28 cellular contexts compared by ENCODE assay signal in the genomic region with DNA sequence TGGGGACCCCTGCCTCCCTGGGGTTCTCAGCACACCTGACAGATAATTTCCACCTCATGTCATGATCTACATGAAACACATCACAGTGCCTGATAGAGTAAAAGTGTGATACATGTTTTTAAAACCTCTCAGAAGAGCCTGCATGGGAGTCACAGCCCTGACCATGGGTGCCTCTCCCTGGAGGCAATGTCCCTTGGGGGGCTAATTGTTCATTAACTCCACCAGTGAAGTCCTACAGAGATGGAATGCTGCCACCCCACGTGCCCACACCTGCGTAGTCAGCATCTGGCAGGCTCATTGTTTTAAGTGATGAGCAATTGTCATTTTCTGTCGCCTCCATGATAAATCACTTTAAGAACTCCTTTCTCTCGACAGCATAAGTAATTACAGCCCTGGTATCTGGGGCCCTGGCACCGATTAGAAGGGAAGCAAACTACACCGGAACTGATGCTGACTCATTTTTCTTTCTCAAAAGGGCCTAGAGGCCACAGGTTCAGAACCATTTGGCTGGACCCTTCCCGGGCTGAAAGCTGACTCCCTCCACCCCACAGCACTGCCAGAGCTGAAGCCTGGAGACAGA.
"Had no signal": no experiment of that assay in that cellular context is flagged by ENCODE, and none has a peak within 500 bp of the region (broad histone marks: within the 10 kb centered on the region; RNA-seq: fewer than 3 reads in every experiment).

No MANE protein-coding gene starts in this region.

- ATAC-seq: activated CD4-positive, CD25-positive, alpha-beta regulatory T cell treated with anti-CD3 and anti-CD28 coated beads, Interleukin-2, amount 50 U/mL, for 24 hours; body of pancreas; heart right ventricle; sciatic nerve; stimulated activated effector memory CD8-positive, alpha-beta T cell treated with anti-CD3 and anti-CD28 coated beads, Interleukin-12 subunit alpha, Interleukin-12 subunit beta, amount 100 ng/mL, for 72 hours had no signal

- H3K36me3 ChIP-seq: adrenal gland, esophagus squamous epithelium, heart right ventricle, neutrophil, thoracic aorta, WERI-Rb-1 had no signal

- H3K27ac ChIP-seq: adrenal gland, body of pancreas, epithelial cell of prostate, esophagus squamous epithelium, heart right ventricle, neutrophil, skin epidermis, thoracic aorta, WERI-Rb-1 had no signal

- DNase-seq: activated CD4-positive, alpha-beta T cell treated with anti-CD3 and anti-CD28 coated beads for 48 hours; activated CD4-positive, alpha-beta T cell treated with anti-CD3 and anti-CD28 coated beads, Interleukin-2, amount 50 U/mL, for 48 hours; activated CD8-positive, alpha-beta memory T cell treated with anti-CD3 and anti-CD28 coated beads for 24 hours; activated effector memory CD4-positive, alpha-beta T cell treated with Interleukin-2 at 50 U/mL for 16 hours; activated naive CD4-positive, alpha-beta T cell treated with anti-CD3 and anti-CD28 coated beads for 36 hours; activated naive CD8-positive, alpha-beta T cell treated with anti-CD3 and anti-CD28 coated beads for 36 hours; adrenal gland; aorta; body of pancreas; dermis blood vessel endothelial cell; effector CD4-positive, alpha-beta T cell; esophagus squamous epithelium; foreskin melanocyte; heart right ventricle; naive B cell; nephron progenitor cell; retina; stimulated activated CD4-positive, alpha-beta T cell treated with anti-CD3 and anti-CD28 coated beads, Interleukin-4, amount 100 ng/mL, for 24 hours; T1000; trophoblast cell; WERI-Rb-1 had no signal

- H3K9me3 ChIP-seq: adrenal gland, body of pancreas, esophagus squamous epithelium, heart right ventricle, neutrophil, thoracic aorta had no signal

- H3K4me3 ChIP-seq: adrenal gland, body of pancreas, esophagus squamous epithelium, heart right ventricle, skin epidermis, thoracic aorta had no signal

- H3K4me1 ChIP-seq: adrenal gland, body of pancreas, heart right ventricle had no signal
